16 cellular contexts compared by ENCODE assay signal in the genomic region with DNA sequence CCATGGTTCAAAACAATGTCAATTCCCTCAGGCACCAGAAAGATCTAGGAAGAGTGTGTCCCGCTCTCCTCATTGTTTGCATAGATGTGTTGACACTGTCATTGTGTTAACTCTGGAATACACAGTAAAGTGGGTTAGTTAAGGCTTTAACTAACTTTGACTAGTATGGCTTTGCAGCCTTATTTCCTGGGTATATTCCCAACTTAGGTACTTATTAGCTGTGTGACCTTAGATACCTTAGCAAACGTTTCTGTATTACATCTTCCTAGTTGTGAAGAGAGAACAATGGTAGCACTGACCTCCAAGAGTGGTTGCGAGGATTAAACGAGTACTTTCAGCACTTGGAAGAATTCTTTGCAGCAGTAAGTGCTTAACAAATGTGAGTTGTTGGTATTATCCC.
DNase-seq lines count a peak whose midpoint lies in the region; ATAC-seq and TF ChIP-seq lines count a peak whose summit lies in the region.
"Had no signal": no experiment of that assay in that cellular context is flagged by ENCODE, and none has a peak within 500 bp of the region (broad histone marks: within the 10 kb centered on the region; RNA-seq: fewer than 3 reads in every experiment).

No MANE protein-coding gene starts in this region.

- no peak overlapping the region for H3K14ac ChIP-seq in mesenchymal stem cell (ENCODE audit: low read length in 2 of 2)

- peak overlapping the region; percentile 58 to 79 for H3K4ac ChIP-seq in mesenchymal stem cell (ENCODE audit: low read depth in 1 of 2, low read length in 2 of 2)

- H3K4me2 ChIP-seq in GM23248 (ENCODE audit: unreplicated experiment) (no peak overlapping the region), mesenchymal stem cell (ENCODE audit: low read length, poor library complexity, severe bottlenecking) (no peak overlapping the region)

- no peak for TF ChIP-seq CTCF in VCaP (conservative IDR thresholded peaks at IDR 0.05)

- no peaks in the 10 kb centered on the region for H3K36me3 ChIP-seq in GM23248 (ENCODE audit: low read depth)
- H3K36me3 ChIP-seq in mesenchymal stem cell (ENCODE audit: control insufficient read depth in 1 of 2, insufficient read depth in 2 of 2, low read depth in 1 of 2, low read length in 2 of 2) = no peaks in the 10 kb centered on the region
- no peaks in the 10 kb centered on the region for H3K36me3 ChIP-seq in skeletal muscle tissue (ENCODE audit: control insufficient read depth in 3 of 3, insufficient read depth in 3 of 3, low read length in 3 of 3)
- H3K36me3 ChIP-seq: ascending aorta, colonic mucosa had no signal

- no peak overlapping the region for H2BK15ac ChIP-seq in mesenchymal stem cell (ENCODE audit: low read depth, poor library complexity, severe bottlenecking)

- H3K9me2 ChIP-seq in GM23248 (ENCODE audit: insufficient read depth) = no peaks in the 10 kb centered on the region

- peak overlapping the region; percentile 71 to 85 for H3K18ac ChIP-seq in mesenchymal stem cell (ENCODE audit: low read depth in 1 of 2, low read length in 2 of 2)

- DNase-seq in GM23248 (no peak), mesenchymal stem cell (no peak), amniotic stem cell (lab: John Stamatoyannopoulos, UW) (no peak), dedifferentiated amniotic fluid mesenchymal stem cell (ENCODE audit: extremely low spot score) (no peak), HuH-7.5 (ENCODE audit: low spot score) (no peak)
- DNase-seq: activated CD4-positive, alpha-beta T cell treated with anti-CD3 and anti-CD28 coated beads for 1 hour; colonic mucosa; head of caudate nucleus; Kasumi-1; NCI-H226; SIG-M5; stimulated activated naive CD4-positive, alpha-beta T cell had no signal

- peak overlapping the region; percentile 83 to 97 for H2BK12ac ChIP-seq in mesenchymal stem cell (ENCODE audit: low read length in 2 of 2)

- H3K27me3 ChIP-seq in GM23248 (replicated peaks; ENCODE audit: insufficient read depth) (no peaks in the 10 kb centered on the region), mesenchymal stem cell (ENCODE audit: control insufficient read depth in 1 of 2, insufficient read depth in 1 of 2, low read length in 2 of 2) (no peaks in the 10 kb centered on the region), skeletal muscle tissue (ENCODE audit: control insufficient read depth in 3 of 3, insufficient read depth in 3 of 3, low read length in 3 of 3) (no peaks in the 10 kb centered on the region)
- H3K27me3 ChIP-seq: ascending aorta, colonic mucosa had no signal

- H3K23ac ChIP-seq in mesenchymal stem cell (ENCODE audit: low read length in 2 of 2) = no peak overlapping the region

- H3K9me3 ChIP-seq in GM23248 (ENCODE audit: low read depth) (no peaks in the 10 kb centered on the region), mesenchymal stem cell (ENCODE audit: control insufficient read depth, low read length) (no peaks in the 10 kb centered on the region), skeletal muscle tissue (ENCODE audit: control insufficient read depth in 3 of 3, low read length in 3 of 3) (no peaks in the 10 kb centered on the region)
- H3K9me3 ChIP-seq: ascending aorta, colonic mucosa had no signal

- H2BK120ac ChIP-seq in mesenchymal stem cell (ENCODE audit: low read depth, low read length) = peak overlapping the region; percentile 66

- no peak overlapping the region for H2AFZ ChIP-seq in GM23248
- no peak overlapping the region for H2AFZ ChIP-seq in mesenchymal stem cell (ENCODE audit: low read depth, low read length)

- ATAC-seq in HG03439 (IDR thresholded peaks at IDR 0.05; ENCODE audit: unreplicated experiment) = no peak

- no peaks in the 10 kb centered on the region for H3K79me2 ChIP-seq in GM23248 (ENCODE audit: insufficient read depth)

- H2BK5ac ChIP-seq in mesenchymal stem cell (ENCODE audit: low read depth, low read length, poor library complexity, severe bottlenecking) = peak overlapping the region; percentile 88

- peaks cover 1% of the 10 kb centered on the region for H3K79me1 ChIP-seq in mesenchymal stem cell (replicated peaks; ENCODE audit: low read length, poor library complexity, severe bottlenecking)

- peak overlapping the region; percentile 92 for H2AK5ac ChIP-seq in mesenchymal stem cell (ENCODE audit: low read length, severe bottlenecking)

- 52 to 65% methylated on average over 4 of the region's 4 CpGs for WGBS in GM23248 (ENCODE audit: low coverage in 1 of 2, low lambda C conversion rate in 2 of 2, missing lambda C conversion rate in 2 of 2), 2 experiments
- 65% methylated on average over 4 of the region's 4 CpGs for WGBS in mesenchymal stem cell

- H3F3A ChIP-seq in GM23248 (ENCODE audit: insufficient read depth) = peaks cover 33% of the 10 kb centered on the region

- H3K9ac ChIP-seq in GM23248 (no peak overlapping the region), mesenchymal stem cell (ENCODE audit: low read length) (peak overlapping the region; percentile 72), skeletal muscle tissue (ENCODE audit: low read depth in 1 of 3, low read length in 3 of 3) (no peak overlapping the region)

- H4K8ac ChIP-seq in mesenchymal stem cell (ENCODE audit: low read length) = peak overlapping the region; percentile 13

- H3K4me1 ChIP-seq in GM23248 (ENCODE audit: insufficient read depth) (peaks cover 48% of the 10 kb centered on the region), mesenchymal stem cell (ENCODE audit: control insufficient read depth, insufficient read depth, low read depth, low read length) (peaks cover 17% of the 10 kb centered on the region), skeletal muscle tissue (ENCODE audit: control insufficient read depth in 3 of 3, insufficient read depth in 3 of 3, low read length in 3 of 3) (peaks cover 24 to 50% (median 39%) of the 10 kb centered on the region in 3 donors)
- H3K4me1 ChIP-seq: colonic mucosa had no signal

- H4K91ac ChIP-seq in mesenchymal stem cell (ENCODE audit: low read length) = peak overlapping the region; percentile 83

- H3K27ac ChIP-seq in GM23248 (peak overlapping the region; percentile 69; the same call in 1 of the 2 replicates), VCaP (peak overlapping the region; percentile 60; the same call in 1 of the 2 replicates), mesenchymal stem cell (ENCODE audit: low read length, poor library complexity, severe bottlenecking) (peak overlapping the region; percentile 91), skeletal muscle tissue (ENCODE audit: low read depth, low read length) (peak overlapping the region; percentile 79)
- H3K27ac ChIP-seq: colonic mucosa had no signal

- H3K4me3 ChIP-seq in GM23248 (no peak overlapping the region), mesenchymal stem cell (ENCODE audit: insufficient read depth in 1 of 2, low read depth in 1 of 2, low read length in 2 of 2) (no peak overlapping the region), skeletal muscle tissue (ENCODE audit: low read length in 3 of 3) (no peak overlapping the region)
- H3K4me3 ChIP-seq: ascending aorta, colonic mucosa had no signal

- no peaks in the 10 kb centered on the region for H4K20me1 ChIP-seq in GM23248 (ENCODE audit: insufficient read depth)

- in situ Hi-C loops in GM23248 (cut with MboI) = no loop called here
